In the genomic region with DNA sequence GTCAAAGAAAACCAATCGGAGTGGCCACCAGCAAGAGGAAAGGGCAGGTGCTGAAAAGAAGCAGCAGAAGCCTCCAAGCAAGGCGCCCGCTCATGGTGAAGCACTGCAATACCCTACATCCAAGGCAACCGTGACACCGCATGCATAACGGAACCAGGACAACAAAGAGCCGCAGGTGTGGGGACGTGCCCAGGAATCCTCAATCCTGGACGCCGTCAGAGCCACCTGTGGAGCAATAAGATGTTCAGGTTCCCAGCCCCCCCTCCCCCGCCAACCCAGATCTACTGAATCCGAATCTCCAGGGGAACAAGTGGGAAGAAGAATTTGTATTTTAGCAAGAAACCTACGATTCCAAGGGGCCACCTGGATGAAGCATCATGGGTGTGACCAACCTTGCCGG, we compare ENCODE assay signal across 17 cellular contexts.
DNase-seq lines count a peak whose midpoint lies in the region; ATAC-seq, FAIRE-seq and TF ChIP-seq lines count a peak whose summit lies in the region.
"Had no signal": no experiment of that assay in that cellular context is flagged by ENCODE, and none has a peak within 500 bp of the region (broad histone marks: within the 10 kb centered on the region; RNA-seq: fewer than 3 reads in every experiment).

No MANE protein-coding gene starts in this region.

- no CpG with 5 or more reads among the region's 14 CpGs for WGBS in H9 (ENCODE audit: extremely low coverage, insufficient read length, low lambda C conversion rate)

- H3K4me1 Mint-ChIP-seq in Caco-2 (ENCODE audit: low read depth, unreplicated experiment) (peaks cover 25% of the 10 kb centered on the region), H9 (peaks cover 21 to 28% of the 10 kb centered on the region in 2 experiments)
- no peaks in the 10 kb centered on the region for H3K4me1 Mint-ChIP-seq in activated CD4-positive, alpha-beta memory T cell treated with anti-CD3 and anti-CD28 coated beads for 36 hours (ENCODE audit: low read depth)
- H3K4me1 Mint-ChIP-seq: B cell; CD4-positive, alpha-beta memory T cell had no signal

- no peak overlapping the region for H3K14ac ChIP-seq in H9 (ENCODE audit: insufficient read depth, low read length)

- BruUV-seq in Caco-2 (replicated peaks; lab: Mats Ljungman, UMichigan) = no TSS peak

- H3K23me2 ChIP-seq in H9 (ENCODE audit: insufficient read length, low read depth, low read length, poor library complexity, severe bottlenecking) = no peaks in the 10 kb centered on the region

- H4K20me1 ChIP-seq in H9 (ENCODE audit: control insufficient read depth, insufficient read depth, insufficient read length) = no peaks in the 10 kb centered on the region

- H3K79me2 ChIP-seq in H9 (ENCODE audit: insufficient read depth, low read length) = peaks cover 2% of the 10 kb centered on the region; the same call in 1 of the 2 replicates

- no peak for FAIRE-seq in D721Med (lab: Jason Lieb, UNC)
- FAIRE-seq: A204.1, GM12892, GM19239 had no signal

- H2AK5ac ChIP-seq in H9 (ENCODE audit: insufficient read length, low read length) = no peak overlapping the region

- H3K27ac ChIP-seq in H9 (ENCODE audit: insufficient read length, low read depth, low read length) = no peak overlapping the region
- H3K27ac ChIP-seq in coronary artery = no peak overlapping the region
- H3K27ac ChIP-seq: C4-2B had no signal

- H3K9me3 Mint-ChIP-seq in Caco-2 (ENCODE audit: unreplicated experiment) (peaks cover 17% of the 10 kb centered on the region), H9 (peaks cover 15 to 22% of the 10 kb centered on the region in 2 experiments)
- H3K9me3 Mint-ChIP-seq in activated CD4-positive, alpha-beta memory T cell treated with anti-CD3 and anti-CD28 coated beads for 36 hours = peaks cover 8% of the 10 kb centered on the region

- no peak overlapping the region for H3K4me3 ChIP-seq in Caco-2 (ENCODE audit: low read depth, low read length)
- no peak overlapping the region for H3K4me3 ChIP-seq in coronary artery

- H3K79me1 ChIP-seq in H9 (ENCODE audit: insufficient read depth, low read depth, low read length, poor library complexity, severe bottlenecking) = no peaks in the 10 kb centered on the region

- no peak overlapping the region for H2BK15ac ChIP-seq in H9 (ENCODE audit: low read depth, low read length)

- H3K36me3 ChIP-seq in Caco-2 (ENCODE audit: control insufficient read depth, insufficient read depth, low read length) = no peaks in the 10 kb centered on the region

- no peak overlapping the region for H3K4me2 ChIP-seq in H9 (ENCODE audit: insufficient read depth, insufficient read length, low read length)

- H3K4me1 ChIP-seq in Caco-2 (peaks cover 25% of the 10 kb centered on the region), H9 (ENCODE audit: insufficient read depth, low read length) (peaks cover 2% of the 10 kb centered on the region; the same call in 1 of the 2 replicates)

- no peak overlapping the region for H2BK12ac ChIP-seq in H9 (ENCODE audit: insufficient read length, low read depth, low read length)

- ATAC-seq in HG03159 (IDR thresholded peaks at IDR 0.05; ENCODE audit: unreplicated experiment) = no peak
- ATAC-seq: HCT116 had no signal

- H3K9ac ChIP-seq in H9 (ENCODE audit: extremely low read depth, insufficient read length, low read length) = no peak overlapping the region

- intact Hi-C loops in Caco-2 (cut with micrococcal nuclease; ENCODE audit: unreplicated experiment) = loop anchor here (2.0 to 5.0 kb wide), 2 partner anchors 19 to 71 kb away; a partner anchor contains a TSS
- intact Hi-C loops in activated CD4-positive, alpha-beta memory T cell treated with anti-CD3 and anti-CD28 coated beads for 36 hours (cut with micrococcal nuclease) = no loop called here

- CTCF ChIA-PET in Caco-2 (lab: Charles Lee) = no interaction called here
- CTCF ChIA-PET in activated CD4-positive, alpha-beta memory T cell treated with anti-CD3 and anti-CD28 coated beads for 36 hours (lab: Charles Lee) = no interaction called here

- H3K56ac ChIP-seq in H9 (ENCODE audit: insufficient read length, low read depth, low read length) = no peak overlapping the region

- H3K18ac ChIP-seq in H9 (ENCODE audit: insufficient read length, low read depth, low read length) = no peak overlapping the region

- H3K27me3 ChIP-seq in Caco-2 (replicated peaks; ENCODE audit: control insufficient read depth, insufficient read depth, low read length) = no peaks in the 10 kb centered on the region
- H3K27me3 ChIP-seq in H9 (ENCODE audit: insufficient read depth, low read length) = no peaks in the 10 kb centered on the region

- H3K36me3 Mint-ChIP-seq in Caco-2 (ENCODE audit: insufficient read depth, unreplicated experiment) = peaks cover 40% of the 10 kb centered on the region
- peaks cover 11 to 21% (median 12%) of the 10 kb centered on the region in 3 experiments for H3K36me3 Mint-ChIP-seq in H9 (ENCODE audit: insufficient read depth in 1 of 3, low read depth in 3 of 3)
- H3K36me3 Mint-ChIP-seq in activated CD4-positive, alpha-beta memory T cell treated with anti-CD3 and anti-CD28 coated beads for 36 hours = no peaks in the 10 kb centered on the region
- H3K36me3 Mint-ChIP-seq: CD4-positive, alpha-beta memory T cell had no signal

- no peak for TF ChIP-seq CTCF in Caco-2 (IDR thresholded peaks at IDR 0.05; ENCODE audit: insufficient read depth in 1 of 2, low read depth in 1 of 2, low read length in 1 of 2, severe bottlenecking in 1 of 2, unreplicated experiment in 1 of 2)
- no peak for TF ChIP-seq CTCF in H9 (conservative IDR thresholded peaks at IDR 0.05)
- TF ChIP-seq CTCF in coronary artery (IDR thresholded peaks at IDR 0.05) = no peak
- no peak for TF ChIP-seq CTCF in D721Med (IDR thresholded peaks at IDR 0.05; ENCODE audit: insufficient read depth, missing control alignments)

- H3K27ac Mint-ChIP-seq in Caco-2 (ENCODE audit: unreplicated experiment) = peak overlapping the region; percentile 73
- no peak overlapping the region for H3K27ac Mint-ChIP-seq in H9
- no peak overlapping the region for H3K27ac Mint-ChIP-seq in activated CD4-positive, alpha-beta memory T cell treated with anti-CD3 and anti-CD28 coated beads for 36 hours
- H3K27ac Mint-ChIP-seq: B cell; CD4-positive, alpha-beta memory T cell had no signal

- H3K9me3 ChIP-seq in Caco-2 (peaks cover 9% of the 10 kb centered on the region), H9 (ENCODE audit: control insufficient read depth, low read depth, low read length) (no peaks in the 10 kb centered on the region)

- no peak overlapping the region for H2BK120ac ChIP-seq in H9 (ENCODE audit: low read depth, low read length, poor library complexity, severe bottlenecking)

- H2BK20ac ChIP-seq in H9 (ENCODE audit: low read depth, low read length, poor library complexity, severe bottlenecking) = no peak overlapping the region

- no peak overlapping the region for H3K4ac ChIP-seq in H9 (ENCODE audit: low read depth, low read length)

- H4K91ac ChIP-seq in H9 (ENCODE audit: insufficient read length, low read depth, low read length) = no peak overlapping the region

- no peak overlapping the region for H3K23ac ChIP-seq in H9 (ENCODE audit: insufficient read length, low read depth, low read length)

- H3K4me3 Mint-ChIP-seq in Caco-2 (ENCODE audit: unreplicated experiment) = no peak overlapping the region
- H3K4me3 Mint-ChIP-seq in H9 = no peak overlapping the region
- H3K4me3 Mint-ChIP-seq in activated CD4-positive, alpha-beta memory T cell treated with anti-CD3 and anti-CD28 coated beads for 36 hours = no peak overlapping the region
- H3K4me3 Mint-ChIP-seq: B cell; CD4-positive, alpha-beta memory T cell had no signal

- DNase-seq in Caco-2 (peak in 1 of 2 experiments; percentile 23), H9 (peak; percentile 36), coronary artery (ENCODE audit: low spot score) (peak; percentile 56), mesenteric fat pad (ENCODE audit: low spot score) (peak; percentile 71), D721Med (ENCODE audit: insufficient read length, low spot score) (no peak), epidermal melanocyte (ENCODE audit: insufficient read length, low spot score) (no peak)
- DNase-seq in activated CD4-positive, alpha-beta memory T cell treated with anti-CD3 and anti-CD28 coated beads for 36 hours = no peak
- DNase-seq: CD4-positive, alpha-beta memory T cell; DND-41; GDM1 had no signal

- no peak overlapping the region for H4K8ac ChIP-seq in H9 (replicated peaks; ENCODE audit: insufficient read length, low read depth, low read length)

- H3K27me3 Mint-ChIP-seq in Caco-2 (ENCODE audit: insufficient read depth, unreplicated experiment) = no peaks in the 10 kb centered on the region
- no peaks in the 10 kb centered on the region for H3K27me3 Mint-ChIP-seq in H9 (ENCODE audit: low read depth)
- peaks cover 5% of the 10 kb centered on the region for H3K27me3 Mint-ChIP-seq in activated CD4-positive, alpha-beta memory T cell treated with anti-CD3 and anti-CD28 coated beads for 36 hours

- H4K5ac ChIP-seq in H9 (ENCODE audit: insufficient read length, low read depth, low read length) = no peak overlapping the region

- POLR2A ChIA-PET in Caco-2 (lab: Charles Lee) = no interaction called here
- POLR2A ChIA-PET in activated CD4-positive, alpha-beta memory T cell treated with anti-CD3 and anti-CD28 coated beads for 36 hours (lab: Charles Lee) = no interaction called here

- no peak overlapping the region for H2BK5ac ChIP-seq in H9 (ENCODE audit: insufficient read length, low read length)

- H3T11ph ChIP-seq in H9 (ENCODE audit: low read length) = no peak overlapping the region

- no peak overlapping the region for H2AFZ ChIP-seq in H9 (ENCODE audit: low read length)

Comparison
In these comparisons a context has a peak if more than half of its experiments do, and no peak if none do; other contexts are left out.
1. DNase-seq: peak in H9 (single experiment), coronary artery (single experiment) and mesenteric fat pad (single experiment); none in D721Med (single experiment), epidermal melanocyte (single experiment) and activated CD4-positive, alpha-beta memory T cell treated with anti-CD3 and anti-CD28 coated beads for 36 hours (single experiment).